16 cellular contexts compared by ENCODE assay signal in genomic region chr13:102333320-102334181, GRCh38.
DNase-seq lines count a peak whose midpoint lies in the region; ATAC-seq and TF ChIP-seq lines count a peak whose summit lies in the region.
"Had no signal": no experiment of that assay in that cellular context is flagged by ENCODE, and none has a peak within 500 bp of the region (broad histone marks: within the 10 kb centered on the region; RNA-seq: fewer than 3 reads in every experiment).

No MANE protein-coding gene starts in this region.

- H3K4me3 ChIP-seq in gastroesophageal sphincter: no peak overlapping the region
- H3K4me3 ChIP-seq: ascending aorta, lower lobe of right lung, pancreas, thoracic aorta had no signal

- H3K9me3 ChIP-seq in gastroesophageal sphincter: no peaks in the 10 kb centered on the region
- H3K9me3 ChIP-seq: ascending aorta, lower lobe of right lung, pancreas, thoracic aorta had no signal

- ATAC-seq in gastroesophageal sphincter: peak; percentile 28
- ATAC-seq in HG03442 (IDR thresholded peaks at IDR 0.05; ENCODE audit: unreplicated experiment): no peak
- no peak for ATAC-seq in HG02973 (IDR thresholded peaks at IDR 0.05; ENCODE audit: unreplicated experiment)
- ATAC-seq: HCT116, pancreas had no signal

- no peak for TF ChIP-seq EP300 in gastroesophageal sphincter (IDR thresholded peaks at IDR 0.05)

- no peaks in the 10 kb centered on the region for H3K4me1 ChIP-seq in gastroesophageal sphincter
- H3K4me1 ChIP-seq: ascending aorta, lower lobe of right lung, pancreas had no signal

- no peak for TF ChIP-seq POLR2A in gastroesophageal sphincter (IDR thresholded peaks at IDR 0.05)

- H3K27ac ChIP-seq in gastroesophageal sphincter: peak overlapping the region in 2 of 4 donors; percentile 1 to 19
- H3K27ac ChIP-seq: ascending aorta, epithelial cell of prostate, lower lobe of right lung, pancreas, thoracic aorta had no signal

- 51 to 57% methylated on average over 7 to 8 of the region's 8 CpGs for WGBS in gastroesophageal sphincter (ENCODE audit: low coverage in 1 of 2), 2 donors

- no peaks in the 10 kb centered on the region for H3K27me3 ChIP-seq in gastroesophageal sphincter
- H3K27me3 ChIP-seq: ascending aorta, pancreas had no signal

- no peak for TF ChIP-seq CTCF in gastroesophageal sphincter (IDR thresholded peaks at IDR 0.05)

- H3K36me3 ChIP-seq in gastroesophageal sphincter: no peaks in the 10 kb centered on the region
- H3K36me3 ChIP-seq: ascending aorta, lower lobe of right lung, pancreas, thoracic aorta had no signal

- DNase-seq in DMS79 treated with DMSO at 0.1 percent for 48 hours (lab: John Stamatoyannopoulos, UW) (peak; percentile 60), NCI-H1417 (lab: John Stamatoyannopoulos, UW) (peak; percentile 69 to 88 (median 74)), NCI-H510A treated with DMSO at 0.1 percent for 48 hours (lab: John Stamatoyannopoulos, UW) (peak; percentile 48)
- no peak for DNase-seq in stimulated activated naive CD4-positive, alpha-beta T cell (lab: John Stamatoyannopoulos, UW)
- DNase-seq: activated naive CD4-positive, alpha-beta T cell; lower lobe of right lung; MM.1S; pancreas; stimulated activated CD4-positive, alpha-beta T cell treated with anti-CD3 and anti-CD28 coated beads, Interleukin-4, amount 100 ng/mL, for 4 hours had no signal

Comparison
In these comparisons a context has a peak if more than half of its experiments do, and no peak if none do; other contexts are left out.
1. DNase-seq: peak in DMS79 treated with DMSO at 0.1 percent for 48 hours (single experiment), NCI-H1417 (3 of 3) and NCI-H510A treated with DMSO at 0.1 percent for 48 hours (single experiment); none in stimulated activated naive CD4-positive, alpha-beta T cell (0 of 6).